1 cellular context compared by ENCODE assay signal in genomic region chr20:47453167-47453782, GRCh38.
TF ChIP-seq lines count a peak whose summit lies in the region.

No MANE protein-coding gene starts in this region.

TF ChIP-seq in HepG2, 621 proteins besides CTCF, POLR2A, EP300 and RAD21 (continued from another document and continues in another):
- TF ChIP-seq ZNF687 (CRISPR knock-in tag; IDR thresholded peaks at IDR 0.05) (peak; percentile 57), STAG1 (CRISPR knock-in tag; IDR thresholded peaks at IDR 0.05) (0 out of 2 replicates have a peak, but pooled peaks have one; percentile 14), ZNF280D (CRISPR knock-in tag; IDR thresholded peaks at IDR 0.05) (no peak), SP5 (CRISPR knock-in tag; IDR thresholded peaks at IDR 0.05; ENCODE audit: borderline replicate concordance, low read depth) (no peak), ZNF232 (CRISPR knock-in tag; IDR thresholded peaks at IDR 0.05; ENCODE audit: borderline replicate concordance) (0 out of 2 replicates have a peak, but pooled peaks have one; percentile 18), ARNTL (CRISPR knock-in tag; IDR thresholded peaks at IDR 0.05) (0 out of 2 replicates have a peak, but pooled peaks have one; percentile 19), ZNF264 (CRISPR knock-in tag; IDR thresholded peaks at IDR 0.05) (0 out of 2 replicates have a peak, but pooled peaks have one; percentile 12), TEAD2 (CRISPR knock-in tag; IDR thresholded peaks at IDR 0.05) (no peak), ZNF737 (CRISPR knock-in tag; IDR thresholded peaks at IDR 0.05; ENCODE audit: borderline replicate concordance) (no peak), ATAD3A (CRISPR knock-in tag; IDR thresholded peaks at IDR 0.05) (no peak), ZNF572 (CRISPR knock-in tag; IDR thresholded peaks at IDR 0.05) (no peak), JDP2 (CRISPR knock-in tag; IDR thresholded peaks at IDR 0.05; ENCODE audit: borderline replicate concordance) (no peak), CREM (IDR thresholded peaks at IDR 0.05) (0 out of 2 replicates have a peak, but pooled peaks have one; percentile 19), CREM (CRISPR knock-in tag; IDR thresholded peaks at IDR 0.05) (no peak), MAF1 (CRISPR knock-in tag; IDR thresholded peaks at IDR 0.05; ENCODE audit: borderline replicate concordance) (peak; percentile 6; the same call in 1 of the 2 replicates), IKZF5 (CRISPR knock-in tag; IDR thresholded peaks at IDR 0.05) (no peak), HOXA3 (CRISPR knock-in tag; IDR thresholded peaks at IDR 0.05) (peak; percentile 23; the same call in 1 of the 2 replicates), ZNF569 (CRISPR knock-in tag; IDR thresholded peaks at IDR 0.05; ENCODE audit: borderline replicate concordance) (no peak), DNMT1 (CRISPR knock-in tag; IDR thresholded peaks at IDR 0.05) (no peak), CEBPB (IDR thresholded peaks at IDR 0.05; ENCODE audit: borderline replicate concordance, low read depth, low read length) (0 out of 2 replicates have a peak, but pooled peaks have one; percentile 0), TFAP4 (IDR thresholded peaks at IDR 0.05; ENCODE audit: borderline replicate concordance, low read depth) (no peak), ZNF556 (CRISPR knock-in tag; IDR thresholded peaks at IDR 0.05; ENCODE audit: borderline replicate concordance) (no peak), ZNF558 (CRISPR knock-in tag; IDR thresholded peaks at IDR 0.05; ENCODE audit: borderline replicate concordance) (no peak), MIER3 (CRISPR knock-in tag; IDR thresholded peaks at IDR 0.05; ENCODE audit: borderline replicate concordance) (no peak), XBP1 (CRISPR knock-in tag; IDR thresholded peaks at IDR 0.05) (no peak), ZNF251 (CRISPR knock-in tag; IDR thresholded peaks at IDR 0.05) (0 out of 2 replicates have a peak, but pooled peaks have one; percentile 15), TAF15 (IDR thresholded peaks at IDR 0.05; ENCODE audit: low read depth, low read length, poor library complexity, severe bottlenecking) (no peak), ZNF563 (CRISPR knock-in tag; IDR thresholded peaks at IDR 0.05) (no peak), JARID2 (CRISPR knock-in tag; IDR thresholded peaks at IDR 0.05; ENCODE audit: insufficient replicate concordance) (no peak), REL (CRISPR knock-in tag; conservative IDR thresholded peaks at IDR 0.05) (no peak), SNAPC4 (CRISPR knock-in tag; IDR thresholded peaks at IDR 0.05) (0 out of 2 replicates have a peak, but pooled peaks have one; percentile 41), HIC2 (CRISPR knock-in tag; IDR thresholded peaks at IDR 0.05; ENCODE audit: low read depth) (0 out of 2 replicates have a peak, but pooled peaks have one; percentile 14), SP140L (CRISPR knock-in tag; IDR thresholded peaks at IDR 0.05; ENCODE audit: borderline replicate concordance) (no peak), ZNF776 (CRISPR knock-in tag; IDR thresholded peaks at IDR 0.05) (no peak), FOXK1 (CRISPR knock-in tag; IDR thresholded peaks at IDR 0.05; ENCODE audit: borderline replicate concordance, low read depth) (peak; percentile 28; the same call in 1 of the 2 replicates), ZNF382 (CRISPR knock-in tag; IDR thresholded peaks at IDR 0.05; ENCODE audit: borderline replicate concordance) (no peak), ZNF644 (CRISPR knock-in tag; IDR thresholded peaks at IDR 0.05; ENCODE audit: low read depth) (peak; percentile 57; the same call in 1 of the 2 replicates), RARG (CRISPR knock-in tag; IDR thresholded peaks at IDR 0.05; ENCODE audit: low read depth) (no peak), RFX1 (IDR thresholded peaks at IDR 0.05) (no peak), ZNF747 (CRISPR knock-in tag; IDR thresholded peaks at IDR 0.05; ENCODE audit: borderline replicate concordance) (0 out of 2 replicates have a peak, but pooled peaks have one; percentile 27), ELF3 (CRISPR knock-in tag; IDR thresholded peaks at IDR 0.05) (0 out of 2 replicates have a peak, but pooled peaks have one; percentile 18), ZNF709 (CRISPR knock-in tag; IDR thresholded peaks at IDR 0.05) (no peak), TARDBP (CRISPR knock-in tag; IDR thresholded peaks at IDR 0.05) (no peak), ZNF256 (CRISPR knock-in tag; conservative IDR thresholded peaks at IDR 0.05) (no peak)
